Comparison of ENCODE assay signal across 16 cellular contexts in the genomic region with DNA sequence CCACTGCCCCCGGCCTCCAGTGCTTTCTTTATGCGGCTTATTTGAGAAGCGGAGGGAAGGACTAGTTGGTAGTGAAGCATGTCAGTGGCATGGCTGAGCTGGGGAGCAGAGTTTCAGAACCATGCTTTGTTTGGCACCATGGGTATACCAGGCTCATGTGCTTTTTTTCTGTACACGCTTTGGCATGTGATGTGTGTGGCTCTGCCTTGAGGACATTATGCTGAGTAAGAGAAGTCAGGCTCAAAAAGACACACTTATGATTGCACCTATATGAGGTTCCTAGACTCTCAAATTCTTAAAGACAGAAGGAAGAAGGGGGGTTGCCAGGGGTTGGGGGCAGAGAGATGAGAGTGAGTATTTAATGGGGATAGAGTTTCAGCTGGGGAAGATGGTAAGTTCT. TPM values are rescaled to one million over a fixed set of nuclear protein-coding genes. Genes with fewer than 3 reads are reported as not detected.
DNase-seq lines count a peak whose midpoint lies in the region; ATAC-seq and TF ChIP-seq lines count a peak whose summit lies in the region.
"Had no signal": no experiment of that assay in that cellular context is flagged by ENCODE, and none has a peak within 500 bp of the region (broad histone marks: within the 10 kb centered on the region; RNA-seq: fewer than 3 reads in every experiment).

No MANE protein-coding gene starts in this region.

- H3K36me3 ChIP-seq in hepatocyte (replicated peaks; ENCODE audit: insufficient read depth, low read depth) (no peaks in the 10 kb centered on the region), stomach (peaks cover 0 to 17% (median 2%) of the 10 kb centered on the region in 4 donors)

- no peaks in the 10 kb centered on the region for H3K9me2 ChIP-seq in hepatocyte (replicated peaks; ENCODE audit: insufficient read depth)

- H4K20me1 ChIP-seq in hepatocyte (ENCODE audit: insufficient read depth, poor library complexity, severe bottlenecking) = peaks cover 95% of the 10 kb centered on the region

- H3K27me3 ChIP-seq in hepatocyte (no peaks in the 10 kb centered on the region), stomach (no peaks in the 10 kb centered on the region)

- H3K4me3 Mint-ChIP-seq in natural killer cell = peak overlapping the region; percentile 0
- no peak overlapping the region for H3K4me3 Mint-ChIP-seq in natural killer cell treated with Interleukin-12 subunit alpha and Interleukin-12 subunit beta and Interleukin-15 and Interleukin-18, amount 100 ng/mL, for 72 hours
- no peak overlapping the region for H3K4me3 Mint-ChIP-seq in activated CD8-positive, alpha-beta T cell treated with anti-CD3 and anti-CD28 coated beads for 36 hours
- H3K4me3 Mint-ChIP-seq in immature natural killer cell = peak overlapping the region in 2 of 5 donors; percentile 23 to 30
- no peak overlapping the region for H3K4me3 Mint-ChIP-seq in stimulated activated naive CD8-positive, alpha-beta T cell treated with anti-CD3 and anti-CD28 coated beads, Interleukin-15, amount 100 ng/mL, for 72 hours

- DNase-seq in natural killer cell (no peak), immature natural killer cell (no peak), hepatocyte (ENCODE audit: low spot score) (no peak), NCI-H82 (lab: John Stamatoyannopoulos, UW) (no peak), stomach (no peak)
- no peak for DNase-seq in natural killer cell treated with Interleukin-12 subunit alpha and Interleukin-12 subunit beta and Interleukin-15 and Interleukin-18, amount 100 ng/mL, for 72 hours (ENCODE audit: low spot score)
- DNase-seq in activated CD8-positive, alpha-beta T cell treated with anti-CD3 and anti-CD28 coated beads for 36 hours = no peak
- no peak for DNase-seq in stimulated activated naive CD8-positive, alpha-beta T cell treated with anti-CD3 and anti-CD28 coated beads, Interleukin-15, amount 100 ng/mL, for 72 hours
- DNase-seq: activated CD4-positive, alpha-beta T cell treated with anti-CD3 and anti-CD28 coated beads for 1 hour; amniotic stem cell; cortex of kidney; NCI-H1417 treated with DMSO at 0.1 percent for 48 hours; NCI-H748 treated with DMSO at 0.1 percent for 48 hours; OCI-M1; Right ventricle myocardium superior; SW 1271 had no signal

- H3K9me3 ChIP-seq in hepatocyte (ENCODE audit: low read depth) (no peaks in the 10 kb centered on the region), stomach (no peaks in the 10 kb centered on the region)

- no peak for TF ChIP-seq POLR2A in stomach (IDR thresholded peaks at IDR 0.05)

- no peak overlapping the region for H3K4me2 ChIP-seq in hepatocyte

- no peaks in the 10 kb centered on the region for H3K36me3 Mint-ChIP-seq in natural killer cell
- H3K36me3 Mint-ChIP-seq in natural killer cell treated with Interleukin-12 subunit alpha and Interleukin-12 subunit beta and Interleukin-15 and Interleukin-18, amount 100 ng/mL, for 72 hours = no peaks in the 10 kb centered on the region
- H3K36me3 Mint-ChIP-seq in activated CD8-positive, alpha-beta T cell treated with anti-CD3 and anti-CD28 coated beads for 36 hours (ENCODE audit: low read depth) = peaks cover 6% of the 10 kb centered on the region
- H3K36me3 Mint-ChIP-seq in immature natural killer cell = no peaks in the 10 kb centered on the region

- peak overlapping the region; percentile 84 to 86 for H3K27ac Mint-ChIP-seq in natural killer cell
- peak overlapping the region in 1 of 2 donors; percentile 53 for H3K27ac Mint-ChIP-seq in natural killer cell treated with Interleukin-12 subunit alpha and Interleukin-12 subunit beta and Interleukin-15 and Interleukin-18, amount 100 ng/mL, for 72 hours
- H3K27ac Mint-ChIP-seq in activated CD8-positive, alpha-beta T cell treated with anti-CD3 and anti-CD28 coated beads for 36 hours = peak overlapping the region; percentile 19
- peak overlapping the region; percentile 18 to 73 (median 32) for H3K27ac Mint-ChIP-seq in immature natural killer cell
- H3K27ac Mint-ChIP-seq in stimulated activated naive CD8-positive, alpha-beta T cell treated with anti-CD3 and anti-CD28 coated beads, Interleukin-15, amount 100 ng/mL, for 72 hours = peak overlapping the region; percentile 28 to 40

- peaks cover 99% of the 10 kb centered on the region for H3K79me2 ChIP-seq in hepatocyte

- H3K4me3 ChIP-seq in hepatocyte (no peak overlapping the region), stomach (no peak overlapping the region)

- H3K27ac ChIP-seq in hepatocyte (no peak overlapping the region), stomach (no peak overlapping the region)

- no peaks in the 10 kb centered on the region for H3K4me1 ChIP-seq in hepatocyte (ENCODE audit: insufficient read depth)
- peaks cover 7 to 78% (median 32%) of the 10 kb centered on the region in 4 donors for H3K4me1 ChIP-seq in stomach

- peaks cover 61 to 79% of the 10 kb centered on the region in 2 donors for H3K4me1 Mint-ChIP-seq in natural killer cell
- peaks cover 40 to 54% of the 10 kb centered on the region in 2 donors for H3K4me1 Mint-ChIP-seq in natural killer cell treated with Interleukin-12 subunit alpha and Interleukin-12 subunit beta and Interleukin-15 and Interleukin-18, amount 100 ng/mL, for 72 hours (ENCODE audit: low read depth in 2 of 2)
- peaks cover 69% of the 10 kb centered on the region for H3K4me1 Mint-ChIP-seq in activated CD8-positive, alpha-beta T cell treated with anti-CD3 and anti-CD28 coated beads for 36 hours (ENCODE audit: low read depth)
- H3K4me1 Mint-ChIP-seq in immature natural killer cell = peaks cover 90 to 98% of the 10 kb centered on the region in 2 donors
- peaks cover 87% of the 10 kb centered on the region for H3K4me1 Mint-ChIP-seq in stimulated activated naive CD8-positive, alpha-beta T cell treated with anti-CD3 and anti-CD28 coated beads, Interleukin-15, amount 100 ng/mL, for 72 hours

- CTCF ChIA-PET in activated CD8-positive, alpha-beta T cell treated with anti-CD3 and anti-CD28 coated beads for 36 hours (lab: Charles Lee) = interaction anchor here (1.1 to 1.2 kb wide), 2 partner anchors 29 to 125 kb away, joined by 3 read pairs; no protein-coding TSS in a partner anchor

- no peak overlapping the region for H2AFZ ChIP-seq in hepatocyte

- 95% methylated on average over 4 of the region's 4 CpGs for WGBS in hepatocyte (ENCODE audit: low lambda C conversion rate, missing lambda C conversion rate)
- WGBS in stomach, 5 donors = 85 to 100% (median 97%) methylated on average over 4 of the region's 4 CpGs

- no peak for ATAC-seq in natural killer cell
- ATAC-seq in natural killer cell treated with Interleukin-12 subunit alpha and Interleukin-12 subunit beta and Interleukin-15 and Interleukin-18, amount 100 ng/mL, for 72 hours = no peak
- no peak for ATAC-seq in activated CD8-positive, alpha-beta T cell treated with anti-CD3 and anti-CD28 coated beads for 36 hours
- ATAC-seq in stimulated activated naive CD8-positive, alpha-beta T cell treated with anti-CD3 and anti-CD28 coated beads, Interleukin-15, amount 100 ng/mL, for 72 hours = no peak

- TF ChIP-seq CTCF in natural killer cell (IDR thresholded peaks at IDR 0.05) (no peak), hepatocyte (IDR thresholded peaks at IDR 0.05; ENCODE audit: poor library complexity) (no peak), stomach (IDR thresholded peaks at IDR 0.05) (no peak)
- TF ChIP-seq CTCF in activated CD8-positive, alpha-beta T cell treated with anti-CD3 and anti-CD28 coated beads for 36 hours (IDR thresholded peaks at IDR 0.05) = no peak

- H3K27me3 Mint-ChIP-seq in natural killer cell (ENCODE audit: low read depth in 2 of 2) = no peaks in the 10 kb centered on the region
- H3K27me3 Mint-ChIP-seq in natural killer cell treated with Interleukin-12 subunit alpha and Interleukin-12 subunit beta and Interleukin-15 and Interleukin-18, amount 100 ng/mL, for 72 hours = no peaks in the 10 kb centered on the region
- H3K27me3 Mint-ChIP-seq in activated CD8-positive, alpha-beta T cell treated with anti-CD3 and anti-CD28 coated beads for 36 hours = no peaks in the 10 kb centered on the region
- peaks cover 2 to 6% (median 3%) of the 10 kb centered on the region in 3 donors for H3K27me3 Mint-ChIP-seq in immature natural killer cell (ENCODE audit: low read depth in 3 of 3)
- no peaks in the 10 kb centered on the region for H3K27me3 Mint-ChIP-seq in stimulated activated naive CD8-positive, alpha-beta T cell treated with anti-CD3 and anti-CD28 coated beads, Interleukin-15, amount 100 ng/mL, for 72 hours

- POLR2A ChIA-PET in activated CD8-positive, alpha-beta T cell treated with anti-CD3 and anti-CD28 coated beads for 36 hours (lab: Charles Lee) = interaction anchor here (1.7 kb wide), 1 partner anchor 9 kb away, joined by 5 read pairs; no protein-coding TSS in a partner anchor

- no peak for TF ChIP-seq EP300 in stomach (IDR thresholded peaks at IDR 0.05)

- no peaks in the 10 kb centered on the region for H3K9me3 Mint-ChIP-seq in natural killer cell
- no peaks in the 10 kb centered on the region for H3K9me3 Mint-ChIP-seq in natural killer cell treated with Interleukin-12 subunit alpha and Interleukin-12 subunit beta and Interleukin-15 and Interleukin-18, amount 100 ng/mL, for 72 hours
- H3K9me3 Mint-ChIP-seq in activated CD8-positive, alpha-beta T cell treated with anti-CD3 and anti-CD28 coated beads for 36 hours = no peaks in the 10 kb centered on the region
- no peaks in the 10 kb centered on the region for H3K9me3 Mint-ChIP-seq in immature natural killer cell
- no peaks in the 10 kb centered on the region for H3K9me3 Mint-ChIP-seq in stimulated activated naive CD8-positive, alpha-beta T cell treated with anti-CD3 and anti-CD28 coated beads, Interleukin-15, amount 100 ng/mL, for 72 hours

- intact Hi-C loops in natural killer cell (cut with micrococcal nuclease) = no loop called here
- intact Hi-C loops in activated CD8-positive, alpha-beta T cell treated with anti-CD3 and anti-CD28 coated beads for 36 hours (cut with micrococcal nuclease) = no loop called here
- intact Hi-C loops in stomach (cut with DNase I; ENCODE audit: low total_unique reads) = no loop called here

RNA-seq across cellular contexts. Expression of a gene that starts 21.3 kb away (rescaled TPM):
- 100 to 1,000 TPM; 209 to 232 (median 230) TPM for total RNA-seq in natural killer cell
- total RNA-seq in natural killer cell treated with Interleukin-12 subunit alpha and Interleukin-12 subunit beta and Interleukin-15 and Interleukin-18, amount 100 ng/mL, for 72 hours = 100 to 1,000 TPM; 171 to 224 TPM
- total RNA-seq in activated CD8-positive, alpha-beta T cell treated with anti-CD3 and anti-CD28 coated beads for 36 hours = 100 to 1,000 TPM; 132 to 136 TPM
- 10 to 100 TPM in 2 of 3 donors, 1 to 10 TPM in 1; 8.8 to 48.5 (median 21.0) TPM for polyA plus RNA-seq in immature natural killer cell
- 28.0 and 35.7 TPM in 2 replicates for total RNA-seq in hepatocyte
- polyA plus RNA-seq in hepatocyte = 31.4 and 35.3 TPM in 2 replicates
- 100 to 1,000 TPM in 1 of 5 donors, 10 to 100 TPM in 3, 1 to 10 TPM in 1; 9.3 to 119 (median 27.2) TPM for total RNA-seq in stomach
- polyA plus RNA-seq in stomach = 10 to 100 TPM; 10.1 to 21.4 (median 17.9) TPM
